In the genomic region with DNA sequence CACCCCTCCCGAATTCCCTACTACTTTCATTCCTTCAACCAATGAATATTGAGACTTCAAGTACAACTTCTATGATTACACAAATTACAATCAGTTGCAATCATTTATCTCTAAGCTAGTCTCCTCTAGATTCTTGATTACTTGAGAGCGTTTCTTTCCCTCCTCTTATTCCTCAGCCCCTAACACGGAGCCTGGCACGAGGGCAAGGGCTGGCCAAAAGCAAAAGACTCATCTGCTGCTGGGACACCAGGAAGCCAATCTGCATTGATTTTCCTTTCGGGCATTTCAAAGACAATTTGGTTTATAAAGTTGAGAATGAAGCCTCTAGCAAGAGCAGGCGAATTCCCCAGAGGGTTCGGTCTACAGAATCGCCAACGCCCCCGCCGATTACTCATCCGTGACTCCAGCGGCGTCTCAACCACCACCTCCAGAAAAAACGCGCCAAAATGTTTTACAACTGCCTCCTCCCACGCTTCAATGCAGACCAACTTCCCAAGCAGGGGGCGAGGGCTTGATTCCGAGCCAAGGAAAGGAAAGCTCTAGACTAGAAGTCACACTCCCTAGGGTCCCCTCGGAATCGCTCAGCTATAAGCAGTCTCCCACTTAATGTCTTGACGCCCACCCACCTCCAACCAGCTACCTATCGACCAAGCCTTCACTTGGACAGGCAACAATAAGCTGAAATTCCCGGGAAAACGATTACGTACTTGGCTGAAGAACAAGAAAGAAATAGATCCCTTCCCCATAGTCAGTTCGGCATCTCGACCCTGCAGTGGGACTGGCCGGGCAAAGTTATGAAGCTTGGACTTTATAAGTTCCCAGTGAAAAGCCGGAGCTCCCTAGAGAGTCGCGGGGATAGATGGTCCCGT, we compare ENCODE assay signal across 10 cellular contexts. TPM values are rescaled to one million over a fixed set of nuclear protein-coding genes. Genes with fewer than 3 reads are reported as not detected.
DNase-seq lines count a peak whose midpoint lies in the region; ATAC-seq and TF ChIP-seq lines count a peak whose summit lies in the region.
"Had no signal": no experiment of that assay in that cellular context is flagged by ENCODE, and none has a peak within 500 bp of the region (broad histone marks: within the 10 kb centered on the region; RNA-seq: fewer than 3 reads in every experiment).

No MANE protein-coding gene starts in this region.

- H3K4me3 Mint-ChIP-seq in activated T-cell treated with anti-CD3 and anti-CD28 coated beads, Interleukin-2, amount 50 U/mL, for 72 hours, result peak overlapping the region; percentile 41 to 52
- H3K4me3 Mint-ChIP-seq in stimulated activated memory B cell treated with anti-CD40 and anti-IgM and Interleukin-4, amounts not matched to agents 10 μg/mL and 1 μg/mL and 100 μg/mL, for 72 hours, result no peak overlapping the region

- no peak overlapping the region for H3K27ac ChIP-seq in BLaER1 treated with 17β-estradiol and CSF1 and Interleukin-3, amounts not matched to agents 10 nM and 100 nM
- no peak overlapping the region for H3K27ac ChIP-seq in mesodermal cell (ENCODE audit: low read depth, low read length, severe bottlenecking)
- no peak overlapping the region for H3K27ac ChIP-seq in left lung

- peaks cover 11 to 17% (median 15%) of the 10 kb centered on the region in 11 experiments; a peak in 19 of 22 replicates for H3K9me3 ChIP-seq in BLaER1 treated with 17β-estradiol and CSF1 and Interleukin-3, amounts not matched to agents 10 nM and 100 nM (replicated peaks in 1 of 11)
- H3K9me3 ChIP-seq in mesodermal cell (ENCODE audit: control insufficient read depth, low read length) (no peaks in the 10 kb centered on the region), left lung (no peaks in the 10 kb centered on the region)

- DNase-seq in activated T-cell treated with anti-CD3 and anti-CD28 coated beads, Interleukin-2, amount 50 U/mL, for 72 hours, result peak; percentile 7 to 16
- DNase-seq in left lung (no peak), NCI-H1048 (lab: John Stamatoyannopoulos, UW) (no peak), NCI-H1694 (lab: John Stamatoyannopoulos, UW) (no peak)
- DNase-seq: cerebellar nuclear complex; NK-92 treated with Interleukin-12 subunit alpha and Interleukin-12 subunit beta, amount 100 ng/mL, for 24 hours had no signal

- peaks cover 6 to 15% (median 12%) of the 10 kb centered on the region in 10 experiments; a peak in 19 of 20 replicates for H3K4me1 ChIP-seq in BLaER1 treated with 17β-estradiol and CSF1 and Interleukin-3, amounts not matched to agents 10 nM and 100 nM
- H3K4me1 ChIP-seq in mesodermal cell (ENCODE audit: control insufficient read depth, insufficient read depth, low read length, poor library complexity, severe bottlenecking) (peaks cover 16% of the 10 kb centered on the region), left lung (peaks cover 7 to 10% of the 10 kb centered on the region in 2 donors)

- no peak for TF ChIP-seq CTCF in left lung (IDR thresholded peaks at IDR 0.05)

- peaks cover 0 to 5% (median 0%) of the 10 kb centered on the region in 11 experiments; a peak in 2 of 22 replicates for H3K27me3 ChIP-seq in BLaER1 treated with 17β-estradiol and CSF1 and Interleukin-3, amounts not matched to agents 10 nM and 100 nM
- peaks cover 44 to 68% of the 10 kb centered on the region in 2 donors for H3K27me3 ChIP-seq in left lung

- H3K4me3 ChIP-seq in BLaER1 treated with 17β-estradiol and CSF1 and Interleukin-3, amounts not matched to agents 10 nM and 100 nM, result no peak overlapping the region; a peak in 1 of 20 replicates
- H3K4me3 ChIP-seq in mesodermal cell (ENCODE audit: extremely low read depth, insufficient read depth, low read length, poor library complexity, severe bottlenecking) (peak overlapping the region; percentile 12), left lung (no peak overlapping the region)

- H3K4me1 Mint-ChIP-seq in activated T-cell treated with anti-CD3 and anti-CD28 coated beads, Interleukin-2, amount 50 U/mL, for 72 hours (ENCODE audit: low read depth), result peaks cover 28% of the 10 kb centered on the region
- H3K4me1 Mint-ChIP-seq in stimulated activated memory B cell treated with anti-CD40 and anti-IgM and Interleukin-4, amounts not matched to agents 10 μg/mL and 1 μg/mL and 100 μg/mL, for 72 hours, result peaks cover 39% of the 10 kb centered on the region

- peak; percentile 9 for ATAC-seq in HG03442 (IDR thresholded peaks at IDR 0.05; ENCODE audit: unreplicated experiment)
- ATAC-seq in activated T-cell treated with anti-CD3 and anti-CD28 coated beads, Interleukin-2, amount 50 U/mL, for 72 hours (replicated peaks in 1 of 2), result no peak
- ATAC-seq in left lung, result no peak
- no peak for ATAC-seq in stimulated activated memory B cell treated with anti-CD40 and anti-IgM and Interleukin-4, amounts not matched to agents 10 μg/mL and 1 μg/mL and 100 μg/mL, for 72 hours

- H3K27ac Mint-ChIP-seq in activated T-cell treated with anti-CD3 and anti-CD28 coated beads, Interleukin-2, amount 50 U/mL, for 72 hours, result no peak overlapping the region
- no peak overlapping the region for H3K27ac Mint-ChIP-seq in stimulated activated memory B cell treated with anti-CD40 and anti-IgM and Interleukin-4, amounts not matched to agents 10 μg/mL and 1 μg/mL and 100 μg/mL, for 72 hours

- peaks cover 1 to 4% of the 10 kb centered on the region in 2 donors for H3K36me3 Mint-ChIP-seq in activated T-cell treated with anti-CD3 and anti-CD28 coated beads, Interleukin-2, amount 50 U/mL, for 72 hours (ENCODE audit: insufficient read depth in 2 of 2)
- no peaks in the 10 kb centered on the region for H3K36me3 Mint-ChIP-seq in stimulated activated memory B cell treated with anti-CD40 and anti-IgM and Interleukin-4, amounts not matched to agents 10 μg/mL and 1 μg/mL and 100 μg/mL, for 72 hours

- intact Hi-C loops in left lung (cut with DNase I), result no loop called here

- no peaks in the 10 kb centered on the region for H3K9me3 Mint-ChIP-seq in activated T-cell treated with anti-CD3 and anti-CD28 coated beads, Interleukin-2, amount 50 U/mL, for 72 hours
- no peaks in the 10 kb centered on the region for H3K9me3 Mint-ChIP-seq in stimulated activated memory B cell treated with anti-CD40 and anti-IgM and Interleukin-4, amounts not matched to agents 10 μg/mL and 1 μg/mL and 100 μg/mL, for 72 hours

- H3K36me3 ChIP-seq in BLaER1 treated with 17β-estradiol and CSF1 and Interleukin-3, amounts not matched to agents 10 nM and 100 nM, result no peaks in the 10 kb centered on the region
- H3K36me3 ChIP-seq in mesodermal cell (ENCODE audit: control insufficient read depth, insufficient read depth, low read length) (no peaks in the 10 kb centered on the region), left lung (no peaks in the 10 kb centered on the region)

- peak overlapping the region; percentile 46 to 75 (median 59) for H3K4me2 ChIP-seq in BLaER1 treated with 17β-estradiol and CSF1 and Interleukin-3, amounts not matched to agents 10 nM and 100 nM

- H3K9ac ChIP-seq in BLaER1 treated with 17β-estradiol and CSF1 and Interleukin-3, amounts not matched to agents 10 nM and 100 nM, result no peak overlapping the region

- H4K20me1 ChIP-seq in BLaER1 treated with 17β-estradiol and CSF1 and Interleukin-3, amounts not matched to agents 10 nM and 100 nM, result 0 out of 22 replicates have a peak, but pooled peaks cover 0 to 6% (median 0%) of the 10 kb centered on the region in 11 experiments

- WGBS in mesodermal cell (ENCODE audit: insufficient coverage in 2 of 2), 2 experiments, result 2 to 3% methylated on average over 25 to 28 of the region's 33 CpGs

- H3K27me3 Mint-ChIP-seq in activated T-cell treated with anti-CD3 and anti-CD28 coated beads, Interleukin-2, amount 50 U/mL, for 72 hours (ENCODE audit: low read depth), result peaks cover 69% of the 10 kb centered on the region
- peaks cover 46% of the 10 kb centered on the region for H3K27me3 Mint-ChIP-seq in stimulated activated memory B cell treated with anti-CD40 and anti-IgM and Interleukin-4, amounts not matched to agents 10 μg/mL and 1 μg/mL and 100 μg/mL, for 72 hours

RNA-seq across cellular contexts. Expression of a gene that starts 1.4 kb away (rescaled TPM):
- total RNA-seq in activated T-cell treated with anti-CD3 and anti-CD28 coated beads, Interleukin-2, amount 50 U/mL, for 72 hours, result not detected
- 0.77 TPM for polyA plus RNA-seq in mesodermal cell (2013, experiment 1 of 2)
- polyA plus RNA-seq in mesodermal cell (2013, experiment 2 of 2), result 0.56 TPM
- total RNA-seq in left lung, result under 1 TPM; 0.15 to 0.47 TPM

Comparison
In these comparisons a context has a peak if more than half of its experiments do, and no peak if none do; other contexts are left out.
1. DNase-seq: peak in activated T-cell treated with anti-CD3 and anti-CD28 coated beads, Interleukin-2, amount 50 U/mL, for 72 hours (2 of 2); none in left lung (0 of 2), NCI-H1048 (single experiment) and NCI-H1694 (single experiment).